8 cellular contexts compared by ENCODE assay signal in the genomic region with DNA sequence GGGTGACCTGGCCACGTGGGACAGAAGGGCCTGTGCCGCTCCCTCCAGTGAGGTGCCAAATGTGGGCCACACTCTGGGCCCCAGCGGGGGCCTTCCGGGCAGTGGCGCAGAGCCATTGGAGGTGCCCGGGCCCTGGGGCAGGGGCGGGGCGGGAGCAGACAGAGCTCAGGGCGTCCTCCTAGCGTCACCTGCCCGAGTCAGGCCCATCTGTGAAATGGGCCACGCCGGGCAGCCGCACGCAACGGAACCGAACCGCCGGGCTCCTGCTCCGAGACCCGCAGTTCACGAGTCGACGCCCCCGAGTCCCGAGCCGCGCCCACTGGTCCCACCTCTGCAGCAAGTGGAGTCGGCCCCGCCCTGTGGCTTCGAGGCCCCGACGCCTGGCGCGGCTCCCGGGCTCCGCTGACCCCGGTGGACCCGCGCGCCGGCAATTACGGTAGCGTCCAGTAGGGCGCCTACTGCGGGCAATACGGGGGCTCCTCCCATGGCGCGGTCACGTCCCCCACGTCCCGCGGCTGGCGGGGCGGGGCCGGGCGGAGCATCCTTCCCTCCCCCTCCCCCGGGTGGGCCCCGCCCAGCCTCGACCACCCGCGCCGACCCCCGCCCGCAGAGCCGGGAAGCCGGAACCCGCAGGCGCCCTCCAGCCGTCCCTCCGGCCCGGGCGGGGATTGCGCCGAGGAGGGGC. TPM values are rescaled to one million over a fixed set of nuclear protein-coding genes. Genes with fewer than 3 reads are reported as not detected.
DNase-seq lines count a peak whose midpoint lies in the region; ATAC-seq and TF ChIP-seq lines count a peak whose summit lies in the region.

No MANE protein-coding gene starts in this region.

- H3K27ac ChIP-seq in spleen = peak overlapping the region; percentile 85 to 100 (median 98)

- H3K27me3 ChIP-seq in spleen (replicated peaks in 1 of 7) = no peaks in the 10 kb centered on the region

- peaks cover 32 to 97% (median 78%) of the 10 kb centered on the region in 6 donors for H3K4me1 ChIP-seq in spleen

- H3K9me3 ChIP-seq in spleen = no peaks in the 10 kb centered on the region

- TF ChIP-seq CTCF in cardiac fibroblast (IDR thresholded peaks at IDR 0.05; ENCODE audit: low read depth, low read length) (peak; percentile 46), spleen (IDR thresholded peaks at IDR 0.05 in 8 of 11, conservative IDR thresholded peaks at IDR 0.05 in 3 of 11) (peak; percentile 57 to 86 (median 72))

- H3K4me3 ChIP-seq in cardiac fibroblast (replicated peaks in 1 of 2; ENCODE audit: low read depth in 2 of 2, low read length in 2 of 2) = peak overlapping the region; percentile 78 to 88
- peak overlapping the region; percentile 40 to 85 (median 56) for H3K4me3 ChIP-seq in spleen

- H3K36me3 ChIP-seq in spleen = peaks cover 0 to 21% (median 0%) of the 10 kb centered on the region in 6 donors

- ATAC-seq in HG03439 (IDR thresholded peaks at IDR 0.05; ENCODE audit: unreplicated experiment) = peak; percentile 39

- 6 to 20% (median 9%) methylated on average over 20 to 75 of the region's 75 CpGs for WGBS in spleen, 5 donors

- no peak for TF ChIP-seq POLR2A in spleen (IDR thresholded peaks at IDR 0.05)

- intact Hi-C loops in spleen (cut with DNase I; ENCODE audit: low total_unique reads) = no loop called here

- DNase-seq in activated CD4-positive, alpha-beta T cell treated with anti-CD3 and anti-CD28 coated beads for 48 hours = peak; percentile 76
- no peak for DNase-seq in activated CD4-positive, alpha-beta T cell treated with anti-CD3 and anti-CD28 coated beads for 1 hour
- DNase-seq in T-helper 9 cell (peak; percentile 50), cardiac fibroblast (ENCODE audit: low read depth in 2 of 2) (peak; percentile 89 to 95), iris pigment epithelial cell (ENCODE audit: low read depth) (peak; percentile 90), spleen (peak; percentile 95), SHP77 (lab: John Stamatoyannopoulos, UW) (no peak)

RNA-seq across cellular contexts. Expression of gene SLC16A3, which starts 1.9 kb away (rescaled TPM):
- 100 to 1,000 TPM in 3 of 7 donors, 10 to 100 TPM in 4; 41.7 to 185 (median 91.6) TPM for total RNA-seq in spleen
- polyA plus RNA-seq in spleen = 10 to 100 TPM; 11.1 to 28.2 (median 16.5) TPM

RNA-seq across cellular contexts. Expression of gene CCDC57, which starts 18.1 kb away (rescaled TPM):
- 10 to 100 TPM; 28.8 to 59.6 (median 43.6) TPM for total RNA-seq in spleen
- polyA plus RNA-seq in spleen = 100 to 1,000 TPM in 1 of 3 donors, 10 to 100 TPM in 2; 82.4 to 164 (median 83.0) TPM

RNA-seq across cellular contexts. Expression of gene CSNK1D, which starts 42.7 kb away (rescaled TPM):
- total RNA-seq in spleen = 100 to 1,000 TPM in 5 of 7 donors, 10 to 100 TPM in 2; 74.3 to 216 (median 160) TPM
- 100 to 1,000 TPM in 1 of 3 donors, 10 to 100 TPM in 2; 46.5 to 122 (median 67.2) TPM for polyA plus RNA-seq in spleen

Comparison
In these comparisons a context has a peak if more than half of its experiments do, and no peak if none do; other contexts are left out.
1. DNase-seq: peak in activated CD4-positive, alpha-beta T cell treated with anti-CD3 and anti-CD28 coated beads for 48 hours (single experiment), T-helper 9 cell (single experiment), cardiac fibroblast (2 of 2), iris pigment epithelial cell (single experiment) and spleen (single experiment); none in activated CD4-positive, alpha-beta T cell treated with anti-CD3 and anti-CD28 coated beads for 1 hour (single experiment) and SHP77 (0 of 2).